9 cellular contexts compared by ENCODE assay signal in the genomic region with DNA sequence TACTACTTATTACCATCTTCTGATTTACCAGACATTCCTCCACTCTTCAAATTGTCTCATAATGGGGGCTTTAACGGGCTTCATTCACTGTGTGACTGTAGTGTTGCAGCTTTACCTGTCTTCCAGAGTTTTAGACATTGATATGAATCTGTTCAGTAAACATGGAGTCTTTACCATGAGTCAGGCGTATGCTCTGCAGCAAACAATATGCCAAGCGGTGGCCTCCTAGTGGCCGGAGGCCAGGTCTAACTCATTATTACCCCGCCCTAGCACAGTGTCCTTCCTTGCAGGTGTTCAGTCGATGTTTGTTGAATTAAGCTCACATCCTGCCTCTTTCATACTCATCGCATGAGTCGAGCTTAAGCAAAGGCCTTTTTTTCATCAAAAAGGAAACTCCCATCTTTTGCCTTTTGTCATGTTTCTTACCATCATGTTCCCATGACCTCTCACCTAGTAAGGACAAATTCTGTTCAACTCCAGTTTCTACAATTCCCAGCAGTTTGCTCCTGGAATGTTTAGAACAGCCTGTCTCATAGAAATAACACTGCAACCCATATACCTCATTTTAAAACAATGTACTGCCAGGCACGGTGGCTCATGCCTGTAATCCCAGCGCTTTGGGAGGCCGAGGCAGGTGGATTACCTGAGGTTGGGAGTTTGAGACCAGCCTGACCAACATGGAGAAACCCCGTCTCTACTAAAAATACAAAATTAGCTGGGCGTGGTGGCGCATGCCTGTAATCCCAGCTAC. TPM values are rescaled to one million over a fixed set of nuclear protein-coding genes. Genes with fewer than 3 reads are reported as not detected.
A peak's percentile ranks its signal among the peaks of the same experiment; 100 is the strongest.
DNase-seq lines count a peak whose midpoint lies in the region; ATAC-seq, FAIRE-seq and TF ChIP-seq lines count a peak whose summit lies in the region.
"Had no signal": no experiment of that assay in that cellular context is flagged by ENCODE, and none has a peak within 500 bp of the region (broad histone marks: within the 10 kb centered on the region; RNA-seq: fewer than 3 reads in every experiment).

No MANE protein-coding gene starts in this region.

- ATAC-seq in GM21526 (IDR thresholded peaks at IDR 0.05; ENCODE audit: low FRiP score, unreplicated experiment), result peak; percentile 49
- peak; percentile 30 for ATAC-seq in Right ventricle myocardium superior (ENCODE audit: poor library complexity)
- ATAC-seq in HG03175 (IDR thresholded peaks at IDR 0.05; ENCODE audit: unreplicated experiment), result no peak

- TF ChIP-seq CTCF in AG09319 (IDR thresholded peaks at IDR 0.05; ENCODE audit: low read depth, low read length), result peak; percentile 10
- peak; percentile 72 for TF ChIP-seq CTCF in OCI-LY3 (IDR thresholded peaks at IDR 0.05; ENCODE audit: low read depth, low read length)

- no peak for FAIRE-seq in small intestine (lab: Jason Lieb, UNC)

- peak overlapping the region; percentile 52 for H3K27ac Mint-ChIP-seq in activated T-helper 2 cell treated with anti-CD3 and anti-CD28 coated beads, Interferon-gamma antibody, Interleukin-2, Interleukin-4, amounts not matched to agents 10 μg/mL and 5 μg/mL and 100 μg/mL, durations not matched to agents 14 hours and 24 hours and 36 hours

- peak overlapping the region; percentile 55 for H3K4me3 ChIP-seq in OCI-LY3 (ENCODE audit: low read length)
- no peak overlapping the region for H3K4me3 ChIP-seq in small intestine (ENCODE audit: low read depth in 1 of 2, low read length in 2 of 2)

- no peaks in the 10 kb centered on the region for H3K9me3 ChIP-seq in OCI-LY3 (ENCODE audit: insufficient read depth, low read length)
- H3K9me3 ChIP-seq in small intestine (ENCODE audit: control insufficient read depth, low read depth), result no peaks in the 10 kb centered on the region

- WGBS in small intestine, 3 donors, result 49 to 62% (median 57%) methylated on average over 14 of the region's 14 CpGs

- no peaks in the 10 kb centered on the region for H3K9me3 Mint-ChIP-seq in activated T-helper 2 cell treated with anti-CD3 and anti-CD28 coated beads, Interferon-gamma antibody, Interleukin-2, Interleukin-4, amounts not matched to agents 10 μg/mL and 5 μg/mL and 100 μg/mL, durations not matched to agents 14 hours and 24 hours and 36 hours

- H3K27me3 ChIP-seq in OCI-LY3 (ENCODE audit: low read depth, low read length) (no peaks in the 10 kb centered on the region), small intestine (ENCODE audit: control insufficient read depth in 2 of 2, insufficient read depth in 2 of 2, low read length in 2 of 2) (no peaks in the 10 kb centered on the region)

- no peaks in the 10 kb centered on the region for H3K79me2 ChIP-seq in OCI-LY3 (ENCODE audit: low read length)

- H3K4me1 Mint-ChIP-seq in activated T-helper 2 cell treated with anti-CD3 and anti-CD28 coated beads, Interferon-gamma antibody, Interleukin-2, Interleukin-4, amounts not matched to agents 10 μg/mL and 5 μg/mL and 100 μg/mL, durations not matched to agents 14 hours and 24 hours and 36 hours (ENCODE audit: low read depth), result peaks cover 35% of the 10 kb centered on the region

- H3K36me3 ChIP-seq in OCI-LY3 (replicated peaks; ENCODE audit: low read depth, low read length), result no peaks in the 10 kb centered on the region
- H3K36me3 ChIP-seq in small intestine (ENCODE audit: control insufficient read depth in 2 of 2, insufficient read depth in 2 of 2, low read length in 2 of 2), result no peaks in the 10 kb centered on the region

- peaks cover 3% of the 10 kb centered on the region for H3K36me3 Mint-ChIP-seq in activated T-helper 2 cell treated with anti-CD3 and anti-CD28 coated beads, Interferon-gamma antibody, Interleukin-2, Interleukin-4, amounts not matched to agents 10 μg/mL and 5 μg/mL and 100 μg/mL, durations not matched to agents 14 hours and 24 hours and 36 hours (ENCODE audit: low read depth)

- intact Hi-C loops in activated T-helper 2 cell treated with anti-CD3 and anti-CD28 coated beads, Interferon-gamma antibody, Interleukin-2, Interleukin-4, amounts not matched to agents 10 μg/mL and 5 μg/mL and 100 μg/mL, durations not matched to agents 14 hours and 24 hours and 36 hours (cut with micrococcal nuclease), result no loop called here
- intact Hi-C loops in Right ventricle myocardium superior (cut with DNase I), result no loop called here

- no peak overlapping the region for H3K4me3 Mint-ChIP-seq in activated T-helper 2 cell treated with anti-CD3 and anti-CD28 coated beads, Interferon-gamma antibody, Interleukin-2, Interleukin-4, amounts not matched to agents 10 μg/mL and 5 μg/mL and 100 μg/mL, durations not matched to agents 14 hours and 24 hours and 36 hours (ENCODE audit: low read depth)

- peak overlapping the region; percentile 44 for H3K27ac ChIP-seq in OCI-LY3 (ENCODE audit: low read length)
- H3K27ac ChIP-seq in small intestine (ENCODE audit: low read depth in 1 of 2, low read length in 1 of 2), result peak overlapping the region in 1 of 2 donors; percentile 77

- peak overlapping the region; percentile 83; the same call in 1 of the 2 replicates for H2AFZ ChIP-seq in OCI-LY3 (ENCODE audit: low read depth, low read length)

- peak overlapping the region; percentile 53 for H3K4me2 ChIP-seq in OCI-LY3 (ENCODE audit: low read length)

- H3K4me1 ChIP-seq in OCI-LY3 (ENCODE audit: low read length) (peaks cover 37% of the 10 kb centered on the region), small intestine (ENCODE audit: control insufficient read depth in 2 of 2, insufficient read depth in 1 of 2, low read depth in 1 of 2, low read length in 1 of 2) (peaks cover 0 to 10% of the 10 kb centered on the region in 2 donors)

- H4K20me1 ChIP-seq in OCI-LY3 (ENCODE audit: insufficient read depth, low read length), result no peaks in the 10 kb centered on the region

- H3K27me3 Mint-ChIP-seq in activated T-helper 2 cell treated with anti-CD3 and anti-CD28 coated beads, Interferon-gamma antibody, Interleukin-2, Interleukin-4, amounts not matched to agents 10 μg/mL and 5 μg/mL and 100 μg/mL, durations not matched to agents 14 hours and 24 hours and 36 hours (ENCODE audit: low read depth), result no peaks in the 10 kb centered on the region

- peak overlapping the region; percentile 24; the same call in 1 of the 2 replicates for H3K9ac ChIP-seq in OCI-LY3 (ENCODE audit: low read length)

- DNase-seq in AG09319 (ENCODE audit: extremely low read depth, low read depth) (peak; percentile 31), Right ventricle myocardium superior (no peak), small intestine (peak; percentile 81), NCI-H1694 (lab: John Stamatoyannopoulos, UW) (no peak)
- DNase-seq in activated T-helper 2 cell treated with anti-CD3 and anti-CD28 coated beads, Interferon-gamma antibody, Interleukin-2, Interleukin-4, amounts not matched to agents 10 μg/mL and 5 μg/mL and 100 μg/mL, durations not matched to agents 14 hours and 24 hours and 36 hours (ENCODE audit: low spot score), result peak; percentile 48
- DNase-seq: right cardiac atrium had no signal

RNA-seq across cellular contexts. Expression of a gene that starts 39.4 kb away (rescaled TPM):
- 8.2 and 9.3 TPM in 2 replicates for total RNA-seq in activated T-helper 2 cell treated with anti-CD3 and anti-CD28 coated beads, Interferon-gamma antibody, Interleukin-2, Interleukin-4, amounts not matched to agents 10 μg/mL and 5 μg/mL and 100 μg/mL, durations not matched to agents 14 hours and 24 hours and 36 hours
- 6.9 TPM for total RNA-seq in Right ventricle myocardium superior
- 1 to 10 TPM; 5.2 to 8.1 (median 6.8) TPM for polyA plus RNA-seq in small intestine

RNA-seq across cellular contexts. Expression of a gene that starts 39.6 kb away (rescaled TPM):
- total RNA-seq in activated T-helper 2 cell treated with anti-CD3 and anti-CD28 coated beads, Interferon-gamma antibody, Interleukin-2, Interleukin-4, amounts not matched to agents 10 μg/mL and 5 μg/mL and 100 μg/mL, durations not matched to agents 14 hours and 24 hours and 36 hours, result 65.9 and 70.1 TPM in 2 replicates
- total RNA-seq in Right ventricle myocardium superior, result 22.3 TPM
- polyA plus RNA-seq in small intestine, result 10 to 100 TPM in 1 of 3 donors, 1 to 10 TPM in 2; 6.5 to 10.6 (median 8.9) TPM

Comparison
In these comparisons a context has a peak if more than half of its experiments do, and no peak if none do; other contexts are left out.
1. DNase-seq: peak in AG09319 (single experiment), activated T-helper 2 cell treated with anti-CD3 and anti-CD28 coated beads, Interferon-gamma antibody, Interleukin-2, Interleukin-4, amounts not matched to agents 10 μg/mL and 5 μg/mL and 100 μg/mL, durations not matched to agents 14 hours and 24 hours and 36 hours (single experiment) and small intestine (single experiment); none in Right ventricle myocardium superior (single experiment) and NCI-H1694 (single experiment).